Comparison of ENCODE assay signal across 1 cellular context in the genomic region with DNA sequence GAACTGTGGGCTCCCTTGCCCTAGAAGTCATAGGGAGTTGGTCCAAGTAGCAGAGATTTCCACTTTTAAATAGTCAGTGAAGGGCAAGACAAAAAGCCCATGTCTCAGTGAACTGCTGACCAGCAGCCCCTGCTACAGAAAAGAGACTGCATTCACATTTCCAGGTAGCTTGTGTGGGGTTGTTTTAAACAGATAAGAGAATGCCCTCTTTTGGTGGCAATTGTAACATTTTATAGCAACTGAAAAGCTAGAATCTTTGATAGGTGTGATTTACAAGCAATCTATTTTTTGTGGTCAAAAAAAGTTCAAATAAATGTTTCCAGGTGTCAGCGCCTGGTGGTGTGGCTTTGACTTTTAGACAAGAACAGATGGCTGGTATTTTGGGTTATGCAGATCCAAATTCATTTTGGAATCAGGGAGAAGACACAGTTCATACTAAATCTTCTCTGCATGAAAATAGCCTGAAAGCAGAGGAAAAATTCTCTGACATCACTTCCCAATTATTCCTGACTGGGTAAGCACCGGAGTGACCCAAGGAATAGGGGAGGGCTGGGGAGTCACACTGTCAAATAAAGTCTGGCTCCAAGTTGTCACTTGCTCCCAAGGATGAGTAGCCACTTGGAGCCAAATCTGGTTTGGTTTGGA.
TF ChIP-seq lines count a peak whose summit lies in the region.

No MANE protein-coding gene starts in this region.

TF ChIP-seq in GM23338, 12 proteins besides CTCF, POLR2A, EP300 and RAD21 (continued from another document):
- TF ChIP-seq ZNF462 (CRISPR knock-in tag; IDR thresholded peaks at IDR 0.05) (no peak), JUNB (IDR thresholded peaks at IDR 0.05; ENCODE audit: unreplicated experiment) (no peak), NANOG (IDR thresholded peaks at IDR 0.05; ENCODE audit: borderline replicate concordance) (no peak), ZNF114 (CRISPR knock-in tag; IDR thresholded peaks at IDR 0.05) (no peak), POLR2AphosphoS5 (IDR thresholded peaks at IDR 0.05; ENCODE audit: low read depth) (no peak), REST (IDR thresholded peaks at IDR 0.05; ENCODE audit: unreplicated experiment) (no peak), EZH2 (IDR thresholded peaks at IDR 0.05; ENCODE audit: low read depth, unreplicated experiment) (no peak), STAT1 (IDR thresholded peaks at IDR 0.05; ENCODE audit: unreplicated experiment) (no peak), ZNF331 (CRISPR knock-in tag; IDR thresholded peaks at IDR 0.05; ENCODE audit: low read depth) (no peak)
- TF ChIP-seq, protein P1, sequence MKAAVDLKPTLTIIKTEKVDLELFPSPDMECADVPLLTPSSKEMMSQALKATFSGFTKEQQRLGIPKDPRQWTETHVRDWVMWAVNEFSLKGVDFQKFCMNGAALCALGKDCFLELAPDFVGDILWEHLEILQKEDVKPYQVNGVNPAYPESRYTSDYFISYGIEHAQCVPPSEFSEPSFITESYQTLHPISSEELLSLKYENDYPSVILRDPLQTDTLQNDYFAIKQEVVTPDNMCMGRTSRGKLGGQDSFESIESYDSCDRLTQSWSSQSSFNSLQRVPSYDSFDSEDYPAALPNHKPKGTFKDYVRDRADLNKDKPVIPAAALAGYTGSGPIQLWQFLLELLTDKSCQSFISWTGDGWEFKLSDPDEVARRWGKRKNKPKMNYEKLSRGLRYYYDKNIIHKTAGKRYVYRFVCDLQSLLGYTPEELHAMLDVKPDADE (IDR thresholded peaks at IDR 0.05) = no peak
